ENCODE assay signal across 13 cellular contexts in the genomic region with DNA sequence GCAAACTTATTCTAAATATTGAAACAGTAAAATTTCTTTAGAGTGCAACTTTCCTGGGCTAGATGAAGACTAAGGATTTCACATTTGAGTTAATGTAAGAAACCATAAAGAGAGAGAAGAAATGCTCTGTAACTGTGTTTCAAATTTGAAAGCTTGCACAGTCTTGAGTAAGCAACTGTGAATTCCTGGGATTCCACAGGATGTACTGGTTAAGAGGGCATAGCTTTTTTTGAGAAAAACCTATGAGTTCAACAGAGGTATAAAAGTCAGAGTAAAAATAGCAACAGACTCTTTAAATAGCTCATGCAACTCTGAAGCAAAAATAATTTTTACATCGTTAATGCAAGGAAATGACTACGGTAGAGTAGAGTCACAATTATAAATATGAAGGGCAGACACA. TPM values are rescaled to one million over a fixed set of nuclear protein-coding genes. Genes with fewer than 3 reads are reported as not detected.
A peak's percentile ranks its signal among the peaks of the same experiment; 100 is the strongest.
DNase-seq lines count a peak whose midpoint lies in the region; ATAC-seq and TF ChIP-seq lines count a peak whose summit lies in the region.
"Had no signal": no experiment of that assay in that cellular context is flagged by ENCODE, and none has a peak within 500 bp of the region (broad histone marks: within the 10 kb centered on the region; RNA-seq: fewer than 3 reads in every experiment).

No MANE protein-coding gene starts in this region.

- WGBS in body of pancreas, 2 donors, result 47 to 68% methylated on average over 2 of the region's 2 CpGs

- no peak for TF ChIP-seq POLR2A in body of pancreas (IDR thresholded peaks at IDR 0.05)

- no peaks in the 10 kb centered on the region for H3K9me3 ChIP-seq in body of pancreas

- H3K36me3 ChIP-seq in body of pancreas (replicated peaks in 1 of 2; ENCODE audit: insufficient read depth in 1 of 2, low read depth in 2 of 2), result no peaks in the 10 kb centered on the region

- H3K4me1 ChIP-seq in body of pancreas, result no peaks in the 10 kb centered on the region
- H3K4me1 ChIP-seq: foreskin keratinocyte had no signal

- no peak for TF ChIP-seq CTCF in body of pancreas (IDR thresholded peaks at IDR 0.05)

- H3K4me3 ChIP-seq in body of pancreas, result no peak overlapping the region
- H3K4me3 ChIP-seq: PC-9 had no signal

- intact Hi-C loops in body of pancreas (cut with DNase I), result no loop called here

- peak; percentile 21 for DNase-seq in AG08396 (ENCODE audit: low spot score)
- DNase-seq in HT1080 (ENCODE audit: low read depth), result peak; percentile 44
- DNase-seq in amniotic epithelial cell (ENCODE audit: low read depth), result peak; percentile 72
- peak; percentile 42 for DNase-seq in kidney glomerular epithelial cell (lab: John Stamatoyannopoulos, UW)
- DNase-seq in body of pancreas, result no peak
- no peak for DNase-seq in NCI-H2081 (lab: John Stamatoyannopoulos, UW)
- DNase-seq: activated T-cell treated with anti-CD3 and anti-CD28 coated beads, Interleukin-2, amount 50 U/mL, for 1 hour; CD8-positive, alpha-beta T cell; left cardiac atrium; PC-9 had no signal

- ATAC-seq in body of pancreas, result no peak
- no peak for ATAC-seq in GM18520 (IDR thresholded peaks at IDR 0.05; ENCODE audit: unreplicated experiment)
- no peak for ATAC-seq in HG02852 (IDR thresholded peaks at IDR 0.05; ENCODE audit: unreplicated experiment)
- ATAC-seq: CD8-positive, alpha-beta T cell had no signal

- H3K27me3 ChIP-seq in body of pancreas, result no peaks in the 10 kb centered on the region
- H3K27me3 ChIP-seq: foreskin keratinocyte had no signal

- H3K27ac ChIP-seq in body of pancreas, result no peak overlapping the region
- H3K27ac ChIP-seq: foreskin keratinocyte, PC-9 had no signal

RNA-seq across cellular contexts. Expression of a gene that starts 25.5 kb away (rescaled TPM):
- total RNA-seq in HT1080 (2014; rRNA removed; shearing (Covaris generic)), result 56.8 and 60.7 TPM in 2 replicates
- 61.6 and 75.7 TPM in 2 replicates for polyA plus RNA-seq in HT1080 (2015; cell fraction: cytosol; rRNA removed)
- polyA plus RNA-seq in HT1080 (2015; cell fraction: nucleus; rRNA removed), result 74.9 and 75.4 TPM in 2 replicates
- 10 to 100 TPM; 16.9 to 19.8 TPM for total RNA-seq in body of pancreas

Comparison
In these comparisons a context has a peak if more than half of its experiments do, and no peak if none do; other contexts are left out.
1. DNase-seq: peak in AG08396 (single experiment), HT1080 (single experiment), amniotic epithelial cell (single experiment) and kidney glomerular epithelial cell (single experiment); none in body of pancreas (0 of 4) and NCI-H2081 (0 of 2).